In genomic region chr18:63063171-63063570, GRCh38 we compare ENCODE assay signal across 18 cellular contexts.
DNase-seq lines count a peak whose midpoint lies in the region; ATAC-seq, FAIRE-seq and TF ChIP-seq lines count a peak whose summit lies in the region.
"Had no signal": no experiment of that assay in that cellular context is flagged by ENCODE, and none has a peak within 500 bp of the region (broad histone marks: within the 10 kb centered on the region; RNA-seq: fewer than 3 reads in every experiment).

No MANE protein-coding gene starts in this region.

- TF ChIP-seq CTCF in Caco-2 (IDR thresholded peaks at IDR 0.05; ENCODE audit: insufficient read depth in 1 of 2, low read depth in 1 of 2, low read length in 1 of 2, severe bottlenecking in 1 of 2, unreplicated experiment in 1 of 2) (no peak), HFFc6 (IDR thresholded peaks at IDR 0.05) (no peak), astrocyte (IDR thresholded peaks at IDR 0.05; ENCODE audit: insufficient read depth, low read depth, low read length) (no peak)

- no peak overlapping the region for H2AFZ ChIP-seq in astrocyte (ENCODE audit: low read depth, low read length)

- peak overlapping the region; percentile 19 for H3K4me2 ChIP-seq in astrocyte (ENCODE audit: low read length)

- no peaks in the 10 kb centered on the region for H3K79me2 ChIP-seq in astrocyte (ENCODE audit: insufficient read depth, low read length)

- H3K4me3 ChIP-seq in Caco-2 (ENCODE audit: low read depth, low read length) = no peak overlapping the region
- H3K4me3 ChIP-seq in astrocyte (ENCODE audit: insufficient read depth, low read depth, low read length) = no peak overlapping the region
- H3K4me3 ChIP-seq in aorta (ENCODE audit: low read length in 2 of 2) = no peak overlapping the region
- H3K4me3 ChIP-seq: gastrocnemius medialis had no signal

- no peak for FAIRE-seq in astrocyte (lab: Jason Lieb, UNC)

- BruUV-seq in Caco-2 (replicated peaks; lab: Mats Ljungman, UMichigan) = no TSS peak

- DNase-seq in Caco-2 (no peak), HFFc6 (no peak), astrocyte (ENCODE audit: low read depth) (peak; percentile 40), kidney tubule cell (ENCODE audit: low spot score) (peak; percentile 17), aorta (no peak), AML-193 (lab: John Stamatoyannopoulos, UW) (no peak), NAMALWA (ENCODE audit: low spot score) (no peak), occipital lobe (lab: John Stamatoyannopoulos, UW) (no peak)
- DNase-seq: activated CD4-positive, CD25-positive, alpha-beta regulatory T cell treated with anti-CD3 and anti-CD28 coated beads, Interleukin-2, amount 50 U/mL, for 72 hours; activated effector memory CD4-positive, alpha-beta T cell treated with anti-CD3 and anti-CD28 coated beads, Interleukin-2, amount 50 U/mL, for 16 hours; anterior cingulate cortex; gastrocnemius medialis; mesenchymal stem cell; NCI-H1436; NK-92 treated with Interleukin-12 subunit alpha and Interleukin-12 subunit beta, amount 100 ng/mL, for 24 hours; retina; Right ventricle myocardium superior had no signal

- WGBS in aorta, 2 donors = 44 to 58% methylated on average over 10 of the region's 10 CpGs

- ATAC-seq in aorta (ENCODE audit: low FRiP score) = no peak
- ATAC-seq: gastrocnemius medialis had no signal

- H3K4me3 Mint-ChIP-seq in Caco-2 (ENCODE audit: unreplicated experiment) (peak overlapping the region; percentile 28), HFFc6 (peak overlapping the region; percentile 11; the same call in 1 of the 2 replicates), astrocyte (ENCODE audit: unreplicated experiment) (no peak overlapping the region)
- H3K4me3 Mint-ChIP-seq: neural crest cell had no signal

- H4K20me1 ChIP-seq in astrocyte (ENCODE audit: insufficient read depth, low read length) = no peaks in the 10 kb centered on the region

- peak overlapping the region; percentile 49 for H3K27ac Mint-ChIP-seq in Caco-2 (ENCODE audit: unreplicated experiment)
- no peak overlapping the region for H3K27ac Mint-ChIP-seq in HFFc6
- peak overlapping the region; percentile 5 for H3K27ac Mint-ChIP-seq in astrocyte (ENCODE audit: unreplicated experiment)

- H3K27me3 ChIP-seq in Caco-2 (replicated peaks; ENCODE audit: control insufficient read depth, insufficient read depth, low read length) (no peaks in the 10 kb centered on the region), astrocyte (ENCODE audit: insufficient read depth, low read length) (peaks cover 2% of the 10 kb centered on the region), aorta (ENCODE audit: control insufficient read depth in 1 of 2, insufficient read depth in 2 of 2, low read length in 1 of 2) (no peaks in the 10 kb centered on the region)
- H3K27me3 ChIP-seq: gastrocnemius medialis had no signal

- H3K36me3 Mint-ChIP-seq in Caco-2 (ENCODE audit: insufficient read depth, unreplicated experiment) (no peaks in the 10 kb centered on the region), HFFc6 (ENCODE audit: low read depth) (no peaks in the 10 kb centered on the region), astrocyte (ENCODE audit: low read depth, unreplicated experiment) (peaks cover 2% of the 10 kb centered on the region)

- no peak overlapping the region for H3K9ac ChIP-seq in astrocyte (ENCODE audit: low read length)

- H3K9me3 ChIP-seq in Caco-2 (no peaks in the 10 kb centered on the region), astrocyte (ENCODE audit: insufficient read depth, low read depth, low read length) (no peaks in the 10 kb centered on the region), aorta (ENCODE audit: control insufficient read depth, low read length) (no peaks in the 10 kb centered on the region)
- H3K9me3 ChIP-seq: gastrocnemius medialis had no signal

- H3K36me3 ChIP-seq in Caco-2 (ENCODE audit: control insufficient read depth, insufficient read depth, low read length) (no peaks in the 10 kb centered on the region), astrocyte (ENCODE audit: insufficient read depth, low read length) (no peaks in the 10 kb centered on the region), aorta (ENCODE audit: control insufficient read depth in 1 of 2, insufficient read depth in 2 of 2, low read length in 1 of 2) (no peaks in the 10 kb centered on the region)
- H3K36me3 ChIP-seq: gastrocnemius medialis had no signal

- CTCF ChIA-PET in Caco-2 (lab: Charles Lee) = no interaction called here

- H3K27ac ChIP-seq in astrocyte (ENCODE audit: low read depth, low read length) (no peak overlapping the region), aorta (ENCODE audit: low read depth in 1 of 2, low read length in 2 of 2) (no peak overlapping the region)
- H3K27ac ChIP-seq: gastrocnemius medialis had no signal

- H3K4me1 ChIP-seq in Caco-2 (no peaks in the 10 kb centered on the region), astrocyte (ENCODE audit: insufficient read depth, low read length) (peaks cover 5% of the 10 kb centered on the region), aorta (ENCODE audit: control insufficient read depth in 1 of 2, insufficient read depth in 2 of 2, low read length in 2 of 2) (no peaks in the 10 kb centered on the region)
- H3K4me1 ChIP-seq: gastrocnemius medialis had no signal

- POLR2A ChIA-PET in Caco-2 (lab: Charles Lee) = no interaction called here

- H3K27me3 Mint-ChIP-seq in Caco-2 (ENCODE audit: insufficient read depth, unreplicated experiment) (no peaks in the 10 kb centered on the region), HFFc6 (ENCODE audit: insufficient read depth) (peaks cover 31% of the 10 kb centered on the region), astrocyte (ENCODE audit: low read depth, unreplicated experiment) (peaks cover 7% of the 10 kb centered on the region)

- H3K9me3 Mint-ChIP-seq in Caco-2 (ENCODE audit: unreplicated experiment) (no peaks in the 10 kb centered on the region), HFFc6 (no peaks in the 10 kb centered on the region), astrocyte (ENCODE audit: unreplicated experiment) (peaks cover 1% of the 10 kb centered on the region)
- H3K9me3 Mint-ChIP-seq: neural crest cell had no signal

- peaks cover 12% of the 10 kb centered on the region for H3K4me1 Mint-ChIP-seq in Caco-2 (ENCODE audit: low read depth, unreplicated experiment)
- H3K4me1 Mint-ChIP-seq in HFFc6 (ENCODE audit: low read depth) = peaks cover 10% of the 10 kb centered on the region
- H3K4me1 Mint-ChIP-seq in astrocyte (ENCODE audit: low read depth, unreplicated experiment) = peaks cover 9% of the 10 kb centered on the region
- H3K4me1 Mint-ChIP-seq: neural crest cell had no signal

- intact Hi-C loops in Caco-2 (cut with micrococcal nuclease; ENCODE audit: unreplicated experiment) = no loop called here
- intact Hi-C loops in aorta (cut with DNase I) = no loop called here

Comparison
In these comparisons a context has a peak if more than half of its experiments do, and no peak if none do; other contexts are left out.
1. DNase-seq: peak in astrocyte (single experiment) and kidney tubule cell (single experiment); none in Caco-2 (0 of 2), HFFc6 (single experiment), aorta (0 of 2), AML-193 (0 of 2), NAMALWA (single experiment) and occipital lobe (single experiment).